ENCODE assay signal across 27 cellular contexts in the genomic region with DNA sequence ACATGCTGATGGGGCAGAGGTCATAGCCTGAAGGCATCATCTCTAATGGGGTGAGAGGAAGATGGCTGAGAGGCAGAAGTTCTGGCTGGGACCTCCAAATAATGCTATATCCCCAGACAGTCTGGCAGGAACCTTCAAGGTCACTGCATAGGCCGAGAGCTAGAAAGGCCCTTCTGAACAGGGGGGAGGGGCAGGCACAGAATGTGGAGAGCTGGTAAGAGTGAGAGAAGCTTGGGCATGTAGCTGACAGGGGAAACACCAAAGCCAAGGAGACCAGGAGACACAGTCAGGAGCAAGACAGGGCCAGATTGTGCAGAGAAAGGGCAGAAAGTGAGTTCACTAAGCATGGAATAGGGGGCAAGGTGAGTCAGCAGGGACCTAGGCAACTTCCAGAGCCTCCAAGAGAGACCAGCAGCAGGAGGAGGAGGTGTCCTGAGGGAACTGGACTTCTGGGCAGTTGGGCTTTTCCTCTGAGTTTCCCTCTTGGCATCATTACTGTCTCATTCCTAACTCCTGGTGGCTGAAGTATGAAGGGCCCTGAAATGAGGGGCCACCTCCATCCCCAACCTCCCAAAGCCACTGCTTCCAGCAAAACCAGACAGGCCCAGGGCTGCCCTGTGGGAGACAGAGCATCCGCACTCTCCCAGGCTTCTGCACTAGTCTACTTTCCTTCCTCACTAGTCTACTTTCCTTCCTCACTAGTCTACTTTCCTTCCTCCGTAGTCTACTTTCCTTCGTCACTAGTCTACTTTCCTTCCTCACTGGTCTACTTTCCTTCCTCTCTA. TPM values are rescaled to one million over a fixed set of nuclear protein-coding genes. Genes with fewer than 3 reads are reported as not detected.
"Had no signal": no experiment of that assay in that cellular context is flagged by ENCODE, and none has a peak within 500 bp of the region (broad histone marks: within the 10 kb centered on the region; RNA-seq: fewer than 3 reads in every experiment).

No MANE protein-coding gene starts in this region.

- H2AFZ ChIP-seq: hepatocyte, parathyroid adenoma had no signal

- H3K79me2 ChIP-seq: hepatocyte, parathyroid adenoma had no signal

- H3K4me1 ChIP-seq: left ventricle myocardium inferior, parathyroid adenoma, psoas muscle, right lobe of liver, testis, thyroid gland, transverse colon, upper lobe of right lung, uterus had no signal

- H3K36me3 Mint-ChIP-seq: mesothelial cell of epicardium; stimulated activated memory B cell treated with anti-CD40 and anti-IgM and Interleukin-4, amounts not matched to agents 10 μg/mL and 1 μg/mL and 100 μg/mL, for 72 hours had no signal

- ATAC-seq: psoas muscle; right lobe of liver; stimulated activated memory B cell treated with anti-CD40 and anti-IgM and Interleukin-4, amounts not matched to agents 10 μg/mL and 1 μg/mL and 100 μg/mL, for 72 hours; stimulated activated naive CD8-positive, alpha-beta T cell treated with anti-CD3 and anti-CD28 coated beads, Interleukin-15, amount 100 ng/mL, for 72 hours; upper lobe of right lung had no signal

- H3K4me3 ChIP-seq: hepatocyte, left ventricle myocardium inferior, lung, psoas muscle, right lobe of liver, smooth muscle cell, testis, thyroid gland, transverse colon, upper lobe of right lung, uterus had no signal

- H3K4me2 ChIP-seq: hepatocyte, smooth muscle cell had no signal

- H3K4me3 Mint-ChIP-seq: mesothelial cell of epicardium; naive B cell; nephron; neural crest cell; stimulated activated memory B cell treated with anti-CD40 and anti-IgM and Interleukin-4, amounts not matched to agents 10 μg/mL and 1 μg/mL and 100 μg/mL, for 72 hours; stimulated activated naive CD8-positive, alpha-beta T cell treated with anti-CD3 and anti-CD28 coated beads, Interleukin-15, amount 100 ng/mL, for 72 hours had no signal

- H3K9me3 Mint-ChIP-seq: nephron, neural crest cell had no signal

- H3K4me1 Mint-ChIP-seq: mesothelial cell of epicardium; naive B cell; nephron; stimulated activated memory B cell treated with anti-CD40 and anti-IgM and Interleukin-4, amounts not matched to agents 10 μg/mL and 1 μg/mL and 100 μg/mL, for 72 hours; stimulated activated naive CD8-positive, alpha-beta T cell treated with anti-CD3 and anti-CD28 coated beads, Interleukin-15, amount 100 ng/mL, for 72 hours had no signal

- DNase-seq: islet precursor cell; left ventricle myocardium inferior; mesendoderm; naive B cell; occipital lobe; psoas muscle; stimulated activated CD4-positive, alpha-beta T cell treated with anti-CD3 and anti-CD28 coated beads, Interleukin-1b, Interleukin-23, amount 100 ng/mL, for 48 hours; stimulated activated CD4-positive, alpha-beta T cell treated with anti-CD3 and anti-CD28 coated beads, Interleukin-2, amount 100 ng/mL, for 48 hours; stimulated activated CD4-positive, alpha-beta T cell treated with anti-CD3 and anti-CD28 coated beads, Interleukin-4, amount 100 ng/mL, for 4 hours; stimulated activated CD8-positive, alpha-beta memory T cell treated with anti-CD3 and anti-CD28 coated beads, Interleukin-4, amount 100 ng/mL, for 48 hours; stimulated activated naive CD4-positive, alpha-beta T cell treated with Interleukin-2 at 50 U/mL for 16 hours; stimulated activated naive CD8-positive, alpha-beta T cell treated with anti-CD3 and anti-CD28 coated beads, Interleukin-15, amount 100 ng/mL, for 72 hours; testis; thyroid gland; transverse colon; upper lobe of right lung; uterus had no signal

- H3K27ac Mint-ChIP-seq: mesothelial cell of epicardium; naive B cell; nephron; stimulated activated memory B cell treated with anti-CD40 and anti-IgM and Interleukin-4, amounts not matched to agents 10 μg/mL and 1 μg/mL and 100 μg/mL, for 72 hours; stimulated activated naive CD8-positive, alpha-beta T cell treated with anti-CD3 and anti-CD28 coated beads, Interleukin-15, amount 100 ng/mL, for 72 hours had no signal

- H3K27ac ChIP-seq: hepatocyte, left ventricle myocardium inferior, neutrophil, parathyroid adenoma, psoas muscle, right lobe of liver, testis, thyroid gland, transverse colon, upper lobe of right lung, uterus had no signal

- H3K27me3 ChIP-seq: neutrophil, right lobe of liver, testis, thyroid gland, transverse colon, upper lobe of right lung, uterus had no signal

- H3K36me3 ChIP-seq: left ventricle myocardium inferior, neutrophil, right lobe of liver, thyroid gland, transverse colon, upper lobe of right lung, uterus had no signal

- H3K9me3 ChIP-seq: left ventricle myocardium inferior, neutrophil, psoas muscle, right lobe of liver, testis, thyroid gland, transverse colon, upper lobe of right lung, uterus had no signal

- H3K9ac ChIP-seq: parathyroid adenoma had no signal

RNA-seq across cellular contexts. Expression of a gene that starts 17.1 kb away (rescaled TPM):
- polyA plus RNA-seq: smooth muscle cell had no signal
